In the genomic region with DNA sequence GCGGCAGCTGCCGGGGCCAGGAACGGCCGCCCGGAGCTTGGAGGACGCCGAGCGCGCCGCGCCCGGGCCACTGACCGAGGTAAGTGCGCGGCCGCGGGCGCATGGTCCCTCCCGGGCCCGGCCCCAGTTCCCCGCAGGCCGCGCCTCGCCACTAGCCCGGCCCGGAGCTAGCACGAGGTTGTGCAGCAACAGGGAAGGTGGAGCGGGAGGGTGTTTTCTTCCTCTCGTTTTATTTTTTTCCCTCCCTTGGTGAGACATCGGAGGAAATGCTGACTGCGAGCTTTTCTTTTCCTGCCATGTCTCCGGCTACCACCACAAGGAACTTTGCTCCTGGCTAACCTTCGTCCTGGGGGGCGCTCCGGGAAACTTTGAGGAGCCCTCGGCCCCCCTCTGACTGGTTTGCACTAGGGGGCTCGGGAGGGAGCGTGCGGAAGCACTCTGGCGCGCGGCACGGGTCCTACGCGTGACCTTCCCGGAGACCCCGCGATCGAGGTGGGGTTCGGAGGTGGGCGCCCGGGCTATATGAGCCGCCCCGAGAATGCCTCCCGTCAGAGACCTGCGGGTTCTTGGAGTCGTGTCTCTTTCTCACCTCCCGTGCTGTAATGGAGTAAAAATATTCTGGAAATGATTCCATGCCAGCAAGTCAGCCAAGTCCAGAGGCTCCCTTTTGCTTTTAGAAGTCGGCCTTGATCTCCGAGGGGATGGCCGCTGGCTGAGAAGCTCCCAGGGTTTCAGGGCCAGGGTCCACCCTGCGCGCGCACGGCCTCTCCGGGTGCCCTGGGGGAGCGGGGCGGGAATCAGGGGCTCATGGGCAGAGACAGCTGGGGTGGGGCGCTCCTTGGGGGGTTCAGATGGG, we compare ENCODE assay signal across 9 cellular contexts. TPM values are rescaled to one million over a fixed set of nuclear protein-coding genes. Genes with fewer than 3 reads are reported as not detected.
DNase-seq lines count a peak whose midpoint lies in the region; ATAC-seq and TF ChIP-seq lines count a peak whose summit lies in the region.
"Had no signal": no experiment of that assay in that cellular context is flagged by ENCODE, and none has a peak within 500 bp of the region (broad histone marks: within the 10 kb centered on the region; RNA-seq: fewer than 3 reads in every experiment).

No MANE protein-coding gene starts in this region.

- no peaks in the 10 kb centered on the region for H3K27me3 ChIP-seq in naive thymus-derived CD4-positive, alpha-beta T cell (ENCODE audit: control insufficient read depth in 2 of 2, insufficient read depth in 2 of 2, low read length in 2 of 2)

- H3K36me3 ChIP-seq in naive thymus-derived CD4-positive, alpha-beta T cell (ENCODE audit: control insufficient read depth in 2 of 3, insufficient read depth in 3 of 3, low read length in 3 of 3): no peaks in the 10 kb centered on the region

- no peaks in the 10 kb centered on the region for H3K9me3 ChIP-seq in naive thymus-derived CD4-positive, alpha-beta T cell (ENCODE audit: control insufficient read depth in 2 of 3, low read length in 3 of 3)

- H3K4me1 ChIP-seq in naive thymus-derived CD4-positive, alpha-beta T cell (ENCODE audit: control insufficient read depth in 2 of 2, insufficient read depth in 2 of 2, low read length in 2 of 2): no peaks in the 10 kb centered on the region

- H3K9me3 Mint-ChIP-seq in naive thymus-derived CD4-positive, alpha-beta T cell: no peaks in the 10 kb centered on the region
- H3K9me3 Mint-ChIP-seq: activated naive CD8-positive, alpha-beta T cell treated with anti-CD3 and anti-CD28 coated beads, Interleukin-2, amount 10 ng/mL, durations not matched to agents 7 days and 5 days had no signal

- peaks cover 0 to 10% (median 8%) of the 10 kb centered on the region in 7 donors for H3K4me1 Mint-ChIP-seq in naive thymus-derived CD4-positive, alpha-beta T cell
- H3K4me1 Mint-ChIP-seq: activated naive CD8-positive, alpha-beta T cell treated with anti-CD3 and anti-CD28 coated beads, Interleukin-2, amount 10 ng/mL, durations not matched to agents 7 days and 5 days had no signal

- POLR2A ChIA-PET in naive thymus-derived CD4-positive, alpha-beta T cell (lab: Charles Lee): no interaction called here

- H3K27me3 Mint-ChIP-seq in naive thymus-derived CD4-positive, alpha-beta T cell: peaks cover 13 to 37% (median 32%) of the 10 kb centered on the region in 5 donors

- H3K4me3 ChIP-seq in naive thymus-derived CD4-positive, alpha-beta T cell (ENCODE audit: low read length): no peak overlapping the region

- H3K27ac Mint-ChIP-seq in naive thymus-derived CD4-positive, alpha-beta T cell: no peak overlapping the region
- H3K27ac Mint-ChIP-seq: activated naive CD8-positive, alpha-beta T cell treated with anti-CD3 and anti-CD28 coated beads, Interleukin-2, amount 10 ng/mL, durations not matched to agents 7 days and 5 days had no signal

- CTCF ChIA-PET in naive thymus-derived CD4-positive, alpha-beta T cell (lab: Charles Lee): no interaction called here

- no peaks in the 10 kb centered on the region for H3K36me3 Mint-ChIP-seq in naive thymus-derived CD4-positive, alpha-beta T cell
- H3K36me3 Mint-ChIP-seq: activated naive CD8-positive, alpha-beta T cell treated with anti-CD3 and anti-CD28 coated beads, Interleukin-2, amount 10 ng/mL, durations not matched to agents 7 days and 5 days had no signal

- ATAC-seq in naive thymus-derived CD4-positive, alpha-beta T cell: no peak
- ATAC-seq in GM21526 (IDR thresholded peaks at IDR 0.05; ENCODE audit: low FRiP score, unreplicated experiment): no peak
- ATAC-seq in HG02840 (IDR thresholded peaks at IDR 0.05; ENCODE audit: low FRiP score, unreplicated experiment): no peak

- H3K27ac ChIP-seq in naive thymus-derived CD4-positive, alpha-beta T cell (ENCODE audit: low read depth, low read length): no peak overlapping the region

- no peak for TF ChIP-seq POLR2A in erythroblast (IDR thresholded peaks at IDR 0.05; ENCODE audit: low read length)

- peak overlapping the region in 9 of 10 donors; percentile 36 to 83 (median 68) for H3K4me3 Mint-ChIP-seq in naive thymus-derived CD4-positive, alpha-beta T cell

- DNase-seq in AG08396 (ENCODE audit: low spot score) (peak; percentile 63), LHCN-M2 (ENCODE audit: low read depth) (peak; percentile 21), erythroblast (lab: John Stamatoyannopoulos, UW) (peak; percentile 41 to 46), amniotic stem cell (lab: John Stamatoyannopoulos, UW) (no peak), A172 (ENCODE audit: low spot score) (no peak)
- no peak for DNase-seq in naive thymus-derived CD4-positive, alpha-beta T cell
- DNase-seq: activated naive CD8-positive, alpha-beta T cell treated with anti-CD3 and anti-CD28 coated beads, Interleukin-2, amount 10 ng/mL, durations not matched to agents 7 days and 5 days had no signal

- intact Hi-C loops in naive thymus-derived CD4-positive, alpha-beta T cell (cut with micrococcal nuclease): no loop called here

RNA-seq across cellular contexts. Expression of gene KCNJ12, which starts 0.9 kb away (rescaled TPM):
- 0.64 and 0.98 TPM in 2 replicates for total RNA-seq in LHCN-M2 (2014; rRNA removed)
- 0.33 TPM for polyA plus RNA-seq in LHCN-M2 (2012)
- under 1 TPM in 2 of 5 experiments, not detected in 3; 0.19 to 0.24 TPM for total RNA-seq in naive thymus-derived CD4-positive, alpha-beta T cell
- polyA plus RNA-seq in naive thymus-derived CD4-positive, alpha-beta T cell: not detected
- 0.03 and 0.05 TPM in 2 replicates for total RNA-seq in A172 (2014; rRNA removed; shearing (Covaris generic))
- total RNA-seq: activated naive CD8-positive, alpha-beta T cell treated with anti-CD3 and anti-CD28 coated beads, Interleukin-2, amount 10 ng/mL, durations not matched to agents 7 days and 5 days had no signal

Comparison
In these comparisons a context has a peak if more than half of its experiments do, and no peak if none do; other contexts are left out.
1. DNase-seq: peak in AG08396 (single experiment), LHCN-M2 (single experiment) and erythroblast (2 of 2); none in naive thymus-derived CD4-positive, alpha-beta T cell (0 of 9), amniotic stem cell (single experiment) and A172 (single experiment).